In the genomic region with DNA sequence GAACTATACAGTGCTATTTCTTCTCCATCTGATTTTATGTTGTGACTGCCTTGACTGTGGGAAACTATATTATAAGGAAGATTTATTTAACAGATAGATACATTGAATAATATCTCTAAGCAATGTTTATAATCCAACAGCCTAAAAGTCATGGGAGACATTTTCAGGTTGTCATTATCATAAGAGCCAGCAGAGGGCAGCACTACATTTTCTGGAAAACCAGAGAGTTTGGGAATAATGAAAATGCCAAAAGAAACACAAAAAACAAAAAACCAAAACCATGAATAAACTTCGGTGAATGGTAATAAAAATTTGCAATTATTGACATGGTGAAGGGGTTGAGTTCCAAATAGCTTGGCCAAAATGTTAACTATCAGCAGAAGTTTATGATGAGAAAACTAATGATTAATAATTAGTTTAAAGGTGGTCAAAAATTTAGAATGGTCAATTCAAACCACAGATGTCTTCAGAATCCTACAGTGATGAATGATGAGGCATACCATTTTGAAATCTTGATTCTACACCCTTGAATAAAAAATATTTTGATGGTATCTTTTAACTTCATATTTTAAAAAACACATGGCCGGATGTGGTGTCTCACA, we compare ENCODE assay signal across 8 cellular contexts. TPM values are rescaled to one million over a fixed set of nuclear protein-coding genes. Genes with fewer than 3 reads are reported as not detected.
DNase-seq lines count a peak whose midpoint lies in the region; ATAC-seq, FAIRE-seq and TF ChIP-seq lines count a peak whose summit lies in the region.

No MANE protein-coding gene starts in this region.

- H3K4me1 Mint-ChIP-seq in type B pancreatic cell (ENCODE audit: unreplicated experiment) = peaks cover 27% of the 10 kb centered on the region

- H3K27me3 Mint-ChIP-seq in type B pancreatic cell = no peaks in the 10 kb centered on the region

- H3K4me1 ChIP-seq in kidney (ENCODE audit: control insufficient read depth in 1 of 2, insufficient read depth in 1 of 2, low read depth in 1 of 2, low read length in 2 of 2) = peaks cover 4 to 6% of the 10 kb centered on the region in 2 donors

- no peaks in the 10 kb centered on the region for H3K9me3 ChIP-seq in kidney (ENCODE audit: control insufficient read depth in 1 of 2, low read length in 2 of 2)

- H3K4me3 Mint-ChIP-seq in type B pancreatic cell = peak overlapping the region; percentile 2

- intact Hi-C loops in kidney (cut with DNase I) = no loop called here

- peak; percentile 96 for FAIRE-seq in A204.1 (lab: Jason Lieb, UNC)
- FAIRE-seq in kidney (lab: Jason Lieb, UNC) = peak; percentile 90

- no peak overlapping the region for H3K9ac ChIP-seq in kidney (ENCODE audit: low read length in 2 of 2)

- peaks cover 2% of the 10 kb centered on the region for H3K9me3 Mint-ChIP-seq in type B pancreatic cell

- H3K27ac Mint-ChIP-seq in type B pancreatic cell = peak overlapping the region; percentile 36

- no peak overlapping the region for H3K4me3 ChIP-seq in astrocyte of the spinal cord (ENCODE audit: low read depth, low read length)
- no peak overlapping the region for H3K4me3 ChIP-seq in kidney (ENCODE audit: low read length in 2 of 2)

- ATAC-seq in HG02970 (IDR thresholded peaks at IDR 0.05; ENCODE audit: low FRiP score, unreplicated experiment) = no peak

- H3K36me3 ChIP-seq in kidney (ENCODE audit: control insufficient read depth in 1 of 2, insufficient read depth in 2 of 2, low read length in 2 of 2) = peaks cover 9 to 24% of the 10 kb centered on the region in 2 donors

- DNase-seq in DMS53 treated with DMSO at 0.1 percent for 48 hours (lab: John Stamatoyannopoulos, UW; ENCODE audit: unreplicated experiment) (peak; percentile 13), NCI-H2227 (lab: John Stamatoyannopoulos, UW; ENCODE audit: unreplicated experiment) (peak; percentile 79), astrocyte of the spinal cord (ENCODE audit: low read depth, low spot score) (peak; percentile 40), kidney (no peak), type B pancreatic cell (ENCODE audit: extremely low spot score, unreplicated experiment) (no peak)
- DNase-seq in activated CD8-positive, alpha-beta memory T cell treated with anti-CD3 and anti-CD28 coated beads, Interleukin-2, amount 50 U/mL, for 48 hours = no peak

- peaks cover 36% of the 10 kb centered on the region for H3K36me3 Mint-ChIP-seq in type B pancreatic cell

- in situ Hi-C loops in astrocyte of the spinal cord (cut with HindIII; ENCODE audit: low sequenced_read_pairs) = no loop called here

- H3K27ac ChIP-seq in kidney (ENCODE audit: low read depth in 2 of 2, low read length in 2 of 2) = no peak overlapping the region

- TF ChIP-seq CTCF in astrocyte of the spinal cord (IDR thresholded peaks at IDR 0.05; ENCODE audit: low read depth, low read length) = peak; percentile 70
- TF ChIP-seq CTCF in kidney (IDR thresholded peaks at IDR 0.05; ENCODE audit: borderline replicate concordance, extremely low read depth, insufficient read depth) = peak; percentile 77
- TF ChIP-seq CTCF in type B pancreatic cell (conservative IDR thresholded peaks at IDR 0.05) = peak; percentile 91

RNA-seq across cellular contexts. Expression of a gene that starts 4.7 kb away (rescaled TPM):
- 444 TPM for total RNA-seq in kidney
- 529 TPM for polyA plus RNA-seq in kidney (ENCODE audit: insufficient read depth, low read depth, low replicate concordance)
- total RNA-seq in type B pancreatic cell (ENCODE audit: low replicate concordance) = 623 and 674 TPM in 2 replicates

RNA-seq across cellular contexts. Expression of a gene that starts 5.1 kb away (rescaled TPM):
- 97.2 TPM for total RNA-seq in kidney
- polyA plus RNA-seq in kidney (ENCODE audit: insufficient read depth, low read depth, low replicate concordance) = 67.6 TPM
- total RNA-seq in type B pancreatic cell (ENCODE audit: low replicate concordance) = 81.5 and 95.9 TPM in 2 replicates

Comparison
In these comparisons a context has a peak if more than half of its experiments do, and no peak if none do; other contexts are left out.
1. DNase-seq: peak in DMS53 treated with DMSO at 0.1 percent for 48 hours (single experiment), NCI-H2227 (single experiment) and astrocyte of the spinal cord (single experiment); none in kidney (single experiment), type B pancreatic cell (single experiment) and activated CD8-positive, alpha-beta memory T cell treated with anti-CD3 and anti-CD28 coated beads, Interleukin-2, amount 50 U/mL, for 48 hours (single experiment).
2. Peak in every context shown above with its lines, with median percentiles within 50 percentile points of each other: CTCF ChIP-seq.